13 cellular contexts compared by ENCODE assay signal in genomic region chr11:92340839-92341238, GRCh38.
DNase-seq lines count a peak whose midpoint lies in the region; ATAC-seq, FAIRE-seq and TF ChIP-seq lines count a peak whose summit lies in the region.
"Had no signal": no experiment of that assay in that cellular context is flagged by ENCODE, and none has a peak within 500 bp of the region (broad histone marks: within the 10 kb centered on the region; RNA-seq: fewer than 3 reads in every experiment).

No MANE protein-coding gene starts in this region.

- H3K4me1 Mint-ChIP-seq in natural killer cell treated with Interleukin-12 subunit alpha and Interleukin-12 subunit beta and Interleukin-15 and Interleukin-18, amount 100 ng/mL, for 72 hours (ENCODE audit: low read depth in 2 of 2), result no peaks in the 10 kb centered on the region

- no peak overlapping the region for H3K56ac ChIP-seq in IMR-90 (ENCODE audit: extremely low read depth, insufficient read depth, low read length)

- H4K91ac ChIP-seq in IMR-90 (ENCODE audit: insufficient read depth, low read depth, low read length) (no peak overlapping the region), trophoblast cell (ENCODE audit: low read depth, low read length) (no peak overlapping the region)

- WGBS in IMR-90 (ENCODE audit: extremely low coverage in 2 of 2, insufficient read length in 1 of 2), 2 experiments, result 96% methylated on average over 3 of the region's 6 CpGs; no CpG with 5 or more reads in 1 of the 2 experiments
- WGBS in trophoblast cell (ENCODE audit: extremely low coverage, insufficient coverage, insufficient read length), result no CpG with 5 or more reads among the region's 6 CpGs

- intact Hi-C loops in IMR-90 (cut with micrococcal nuclease), result no loop called here
- intact Hi-C loops in sciatic nerve (cut with DNase I), result no loop called here

- H4K20me1 ChIP-seq in IMR-90 (ENCODE audit: insufficient read depth, low read length), result no peaks in the 10 kb centered on the region
- H4K20me1 ChIP-seq: BLaER1 had no signal

- H3K23ac ChIP-seq in IMR-90 (ENCODE audit: low read depth, low read length) (no peak overlapping the region), trophoblast cell (ENCODE audit: low read length) (no peak overlapping the region)

- H3K27me3 ChIP-seq in IMR-90 (ENCODE audit: control insufficient read depth, insufficient read depth, low read length), result no peaks in the 10 kb centered on the region
- no peaks in the 10 kb centered on the region for H3K27me3 ChIP-seq in bronchial epithelial cell (ENCODE audit: control insufficient read depth, insufficient read depth, low read length)
- no peaks in the 10 kb centered on the region for H3K27me3 ChIP-seq in trophoblast cell (ENCODE audit: insufficient read depth, low read length)
- H3K27me3 ChIP-seq: BLaER1, suprapubic skin had no signal

- peaks cover 14% of the 10 kb centered on the region for H3K9me3 Mint-ChIP-seq in natural killer cell treated with Interleukin-12 subunit alpha and Interleukin-12 subunit beta and Interleukin-15 and Interleukin-18, amount 100 ng/mL, for 72 hours

- peak; percentile 1 for DNase-seq in SIG-M5 treated with dmso at 0.1 percent for 504 hours (lab: John Stamatoyannopoulos, UW; ENCODE audit: unreplicated experiment)
- no peak for DNase-seq in SIG-M5 (lab: John Stamatoyannopoulos, UW)
- peak; percentile 2 for DNase-seq in IMR-90
- DNase-seq in bronchial epithelial cell (ENCODE audit: low read depth), result peak; percentile 29
- DNase-seq in trophoblast cell, result peak; percentile 49 to 62
- DNase-seq in natural killer cell treated with Interleukin-12 subunit alpha and Interleukin-12 subunit beta and Interleukin-15 and Interleukin-18, amount 100 ng/mL, for 72 hours (ENCODE audit: low spot score), result no peak
- DNase-seq in sciatic nerve (ENCODE audit: low spot score), result no peak
- DNase-seq: NCI-H1436 treated with DMSO at 0.1 percent for 48 hours had no signal

- no peaks in the 10 kb centered on the region for H3K27me3 Mint-ChIP-seq in natural killer cell treated with Interleukin-12 subunit alpha and Interleukin-12 subunit beta and Interleukin-15 and Interleukin-18, amount 100 ng/mL, for 72 hours

- CTCF ChIA-PET in IMR-90 (lab: Yijun Ruan, JAX), result no interaction called here

- no peak for FAIRE-seq in bronchial epithelial cell (lab: Jason Lieb, UNC)
- FAIRE-seq: endometrium had no signal

- no peak overlapping the region for H2BK20ac ChIP-seq in IMR-90 (ENCODE audit: low read depth, low read length)

- no peaks in the 10 kb centered on the region for H3K79me1 ChIP-seq in IMR-90 (ENCODE audit: low read depth in 1 of 2, low read length in 2 of 2)
- H3K79me1 ChIP-seq in trophoblast cell (ENCODE audit: low read length), result no peaks in the 10 kb centered on the region

- H3K9ac ChIP-seq in IMR-90 (ENCODE audit: low read depth, low read length), result no peak overlapping the region
- H3K9ac ChIP-seq in trophoblast cell (ENCODE audit: low read length), result no peak overlapping the region
- H3K9ac ChIP-seq: BLaER1 had no signal

- H2BK5ac ChIP-seq in IMR-90 (ENCODE audit: low read depth, low read length, poor library complexity, severe bottlenecking) (no peak overlapping the region), trophoblast cell (ENCODE audit: low read depth, low read length, poor library complexity) (no peak overlapping the region)

- TF ChIP-seq RAD21 in IMR-90 (IDR thresholded peaks at IDR 0.05; ENCODE audit: low read length), result peak; percentile 9; the same call in 1 of the 2 replicates

- H3K4me1 ChIP-seq in IMR-90 (ENCODE audit: control insufficient read depth, insufficient read depth, low read length) (no peaks in the 10 kb centered on the region), trophoblast cell (ENCODE audit: control insufficient read depth in 1 of 2, insufficient read depth in 2 of 2, low read length in 2 of 2) (no peaks in the 10 kb centered on the region)
- H3K4me1 ChIP-seq: BLaER1, prostate gland, suprapubic skin had no signal

- H2AFZ ChIP-seq in IMR-90 (replicated peaks; ENCODE audit: low read length, poor library complexity) (no peak overlapping the region), trophoblast cell (ENCODE audit: insufficient read depth, low read length, poor library complexity) (no peak overlapping the region)

- H2BK12ac ChIP-seq in trophoblast cell (ENCODE audit: low read length), result no peak overlapping the region

- no peak overlapping the region for H3K4me2 ChIP-seq in IMR-90 (ENCODE audit: low read depth, low read length)
- no peak overlapping the region for H3K4me2 ChIP-seq in trophoblast cell (ENCODE audit: low read length)
- H3K4me2 ChIP-seq: BLaER1 had no signal

- BruUV-seq in IMR-90 (replicated peaks; lab: Mats Ljungman, UMichigan), result no TSS peak

- H3K18ac ChIP-seq in IMR-90 (ENCODE audit: low read depth, low read length) (no peak overlapping the region), trophoblast cell (ENCODE audit: low read length) (no peak overlapping the region)

- no peaks in the 10 kb centered on the region for H3K36me3 Mint-ChIP-seq in natural killer cell treated with Interleukin-12 subunit alpha and Interleukin-12 subunit beta and Interleukin-15 and Interleukin-18, amount 100 ng/mL, for 72 hours

- H2BK120ac ChIP-seq in IMR-90 (ENCODE audit: low read depth, low read length), result no peak overlapping the region
- no peak overlapping the region for H2BK120ac ChIP-seq in trophoblast cell (ENCODE audit: insufficient read depth, low read length, poor library complexity)

- ATAC-seq in IMR-90 (ENCODE audit: low read depth) (no peak), GM19023 (IDR thresholded peaks at IDR 0.05; ENCODE audit: unreplicated experiment) (no peak), sciatic nerve (no peak)
- no peak for ATAC-seq in natural killer cell treated with Interleukin-12 subunit alpha and Interleukin-12 subunit beta and Interleukin-15 and Interleukin-18, amount 100 ng/mL, for 72 hours

- no peak overlapping the region for H3K27ac Mint-ChIP-seq in natural killer cell treated with Interleukin-12 subunit alpha and Interleukin-12 subunit beta and Interleukin-15 and Interleukin-18, amount 100 ng/mL, for 72 hours

- H3K14ac ChIP-seq in IMR-90 (replicated peaks; ENCODE audit: low read depth, low read length) (no peak overlapping the region), trophoblast cell (ENCODE audit: low read length) (no peak overlapping the region)

- H4K5ac ChIP-seq in IMR-90 (ENCODE audit: low read depth, low read length), result no peak overlapping the region

- no peak for TF ChIP-seq POLR2A in IMR-90 (IDR thresholded peaks at IDR 0.05; ENCODE audit: low read depth, low read length)

- no peak overlapping the region for H2BK15ac ChIP-seq in IMR-90 (ENCODE audit: low read depth, low read length)

- POLR2A ChIA-PET in IMR-90 (lab: Charles Lee; ENCODE audit: unreplicated experiment), result no interaction called here

- no peak overlapping the region for H3K4ac ChIP-seq in IMR-90 (ENCODE audit: low read depth, low read length)
- H3K4ac ChIP-seq in trophoblast cell (ENCODE audit: low read depth, low read length), result no peak overlapping the region

- no peaks in the 10 kb centered on the region for H3K36me3 ChIP-seq in IMR-90 (ENCODE audit: control insufficient read depth, insufficient read depth, low read length)
- H3K36me3 ChIP-seq in bronchial epithelial cell (ENCODE audit: control insufficient read depth, insufficient read depth, low read length), result no peaks in the 10 kb centered on the region
- no peaks in the 10 kb centered on the region for H3K36me3 ChIP-seq in trophoblast cell (ENCODE audit: control insufficient read depth in 1 of 2, insufficient read depth in 2 of 2, low read length in 2 of 2)
- H3K36me3 ChIP-seq: BLaER1, prostate gland, suprapubic skin had no signal

- in situ Hi-C loops in IMR-90 (cut with MboI; ENCODE audit: low sequenced_read_pairs), result no loop called here

- H3K4me3 ChIP-seq in IMR-90 (ENCODE audit: insufficient read depth, low read depth, low read length), result no peak overlapping the region
- no peak overlapping the region for H3K4me3 ChIP-seq in bronchial epithelial cell (ENCODE audit: low read depth, low read length)
- no peak overlapping the region for H3K4me3 ChIP-seq in trophoblast cell (ENCODE audit: low read depth, low read length)
- H3K4me3 ChIP-seq: BLaER1, prostate gland, suprapubic skin had no signal

- H2AK5ac ChIP-seq in IMR-90 (ENCODE audit: low read depth, low read length), result no peak overlapping the region
- no peak overlapping the region for H2AK5ac ChIP-seq in trophoblast cell (ENCODE audit: low read length)

- TF ChIP-seq CTCF in IMR-90 (conservative IDR thresholded peaks at IDR 0.05; ENCODE audit: low read depth, low read length) (0 out of 2 replicates have a peak, but pooled peaks have one; percentile 12), bronchial epithelial cell (IDR thresholded peaks at IDR 0.05; ENCODE audit: insufficient read depth, low read length, severe bottlenecking) (peak; percentile 71)

- H3K9me1 ChIP-seq in IMR-90 (ENCODE audit: insufficient read depth, low read length), result no peaks in the 10 kb centered on the region

- H4K12ac ChIP-seq in trophoblast cell (ENCODE audit: low read depth, low read length), result no peak overlapping the region

- H3K4me3 Mint-ChIP-seq in natural killer cell treated with Interleukin-12 subunit alpha and Interleukin-12 subunit beta and Interleukin-15 and Interleukin-18, amount 100 ng/mL, for 72 hours, result no peak overlapping the region

- no peaks in the 10 kb centered on the region; the same call in 1 of the 2 replicates for H3K9me3 ChIP-seq in IMR-90 (ENCODE audit: control insufficient read depth, insufficient read depth, low read length)
- H3K9me3 ChIP-seq in trophoblast cell (ENCODE audit: insufficient read depth, low read depth, low read length), result no peaks in the 10 kb centered on the region
- H3K9me3 ChIP-seq: BLaER1, prostate gland, suprapubic skin had no signal

- dilution Hi-C loops in IMR-90 (cut with HindIII; ENCODE audit: low sequenced_read_pairs, unreplicated experiment), result no loop called here

- H3K79me2 ChIP-seq in trophoblast cell (ENCODE audit: control insufficient read depth, insufficient read depth, low read length, poor library complexity), result no peaks in the 10 kb centered on the region

- no peak overlapping the region for H2AK9ac ChIP-seq in IMR-90 (replicated peaks; ENCODE audit: low read depth, low read length, poor library complexity)

- no peak overlapping the region for H3K27ac ChIP-seq in IMR-90 (ENCODE audit: insufficient read depth, low read length)
- no peak overlapping the region for H3K27ac ChIP-seq in trophoblast cell (ENCODE audit: low read depth, low read length)
- H3K27ac ChIP-seq: BLaER1, prostate gland, suprapubic skin had no signal

- H4K8ac ChIP-seq in IMR-90 (ENCODE audit: low read depth in 2 of 2, low read length in 2 of 2) (no peak overlapping the region), trophoblast cell (ENCODE audit: low read depth, low read length) (no peak overlapping the region)

TF ChIP-seq in IMR-90, 13 proteins besides CTCF, POLR2A, EP300 and RAD21 (continues in another document):
- TF ChIP-seq FOS (IDR thresholded peaks at IDR 0.05; ENCODE audit: low read depth, low read length), result no peak

Comparison
In these comparisons a context has a peak if more than half of its experiments do, and no peak if none do; other contexts are left out.
1. DNase-seq: peak in SIG-M5 treated with dmso at 0.1 percent for 504 hours (single experiment), IMR-90 (single experiment), bronchial epithelial cell (single experiment) and trophoblast cell (2 of 2); none in SIG-M5 (single experiment), natural killer cell treated with Interleukin-12 subunit alpha and Interleukin-12 subunit beta and Interleukin-15 and Interleukin-18, amount 100 ng/mL, for 72 hours (single experiment) and sciatic nerve (single experiment).